ENCODE assay signal across 21 cellular contexts in genomic region chr22:37007666-37008065, GRCh38. TPM values are rescaled to one million over a fixed set of nuclear protein-coding genes. Genes with fewer than 3 reads are reported as not detected.
DNase-seq lines count a peak whose midpoint lies in the region; ATAC-seq and TF ChIP-seq lines count a peak whose summit lies in the region.
"Had no signal": no experiment of that assay in that cellular context is flagged by ENCODE, and none has a peak within 500 bp of the region (broad histone marks: within the 10 kb centered on the region; RNA-seq: fewer than 3 reads in every experiment).

No MANE protein-coding gene starts in this region.

- H3K4me1 ChIP-seq in left ventricle myocardium inferior: peaks cover 41% of the 10 kb centered on the region
- no peaks in the 10 kb centered on the region for H3K4me1 ChIP-seq in GM23248 (ENCODE audit: insufficient read depth)
- H3K4me1 ChIP-seq: SJSA1 had no signal

- H3K4me3 ChIP-seq in left ventricle myocardium inferior: no peak overlapping the region
- no peak overlapping the region for H3K4me3 ChIP-seq in GM23248
- H3K4me3 ChIP-seq: A549, GM12878, MG63, SJSA1 had no signal

- no peak overlapping the region for H3K9ac ChIP-seq in GM23248

- ATAC-seq in HG02571 (IDR thresholded peaks at IDR 0.05; ENCODE audit: unreplicated experiment) (no peak), GM21825 (IDR thresholded peaks at IDR 0.05; ENCODE audit: unreplicated experiment) (no peak)
- ATAC-seq: A549, GM12878 had no signal

- H3F3A ChIP-seq in GM23248 (ENCODE audit: insufficient read depth): no peaks in the 10 kb centered on the region

- DNase-seq in left ventricle myocardium inferior: no peak
- DNase-seq in cardiac septum (ENCODE audit: low spot score): no peak
- peak; percentile 34 for DNase-seq in dermis blood vessel endothelial cell
- DNase-seq in islet precursor cell: peak; percentile 36
- no peak for DNase-seq in activated CD8-positive, alpha-beta memory T cell treated with anti-CD3 and anti-CD28 coated beads, Interleukin-2, amount 50 U/mL, for 4 hours
- no peak for DNase-seq in GM23248
- DNase-seq: Calu3, DMS79, KG1, MG63, NCI-H1105 treated with DMSO at 0.1 percent for 48 hours, NCI-H1930, NCI-H226, NCI-H526 had no signal

- H3K9me2 ChIP-seq in GM23248 (ENCODE audit: insufficient read depth): no peaks in the 10 kb centered on the region

- no peaks in the 10 kb centered on the region for H3K9me3 ChIP-seq in left ventricle myocardium inferior (replicated peaks)
- no peaks in the 10 kb centered on the region for H3K9me3 ChIP-seq in GM23248 (ENCODE audit: low read depth)
- H3K9me3 ChIP-seq: A549 had no signal

- no peak overlapping the region for H2AFZ ChIP-seq in GM23248

- H3K27me3 ChIP-seq in left ventricle myocardium inferior (ENCODE audit: low read depth) (no peaks in the 10 kb centered on the region), GM23248 (replicated peaks; ENCODE audit: insufficient read depth) (peaks cover 28% of the 10 kb centered on the region)
- H3K27me3 ChIP-seq: MG63 had no signal

- WGBS in GM23248 (ENCODE audit: low coverage in 1 of 2, low lambda C conversion rate in 2 of 2, missing lambda C conversion rate in 2 of 2), 2 experiments: 16 to 23% methylated on average over 2 of the region's 2 CpGs

- no peak overlapping the region for H3K4me2 ChIP-seq in GM23248 (ENCODE audit: unreplicated experiment)
- H3K4me2 ChIP-seq: A549 had no signal

- intact Hi-C loops in left ventricle myocardium inferior (cut with micrococcal nuclease) (no loop called here), cardiac septum (cut with DNase I) (no loop called here)

- no peaks in the 10 kb centered on the region for H4K20me1 ChIP-seq in GM23248 (ENCODE audit: insufficient read depth)

- no peaks in the 10 kb centered on the region for H3K79me2 ChIP-seq in GM23248 (ENCODE audit: insufficient read depth)

- no peak for TF ChIP-seq CTCF in left ventricle myocardium inferior (IDR thresholded peaks at IDR 0.05; ENCODE audit: borderline replicate concordance)

- H3K27ac ChIP-seq in left ventricle myocardium inferior (replicated peaks) (peak overlapping the region; percentile 24), GM23248 (no peak overlapping the region)
- H3K27ac ChIP-seq: A549, HL-60, RWPE1, SJSA1 had no signal

- H3K36me3 ChIP-seq in left ventricle myocardium inferior (no peaks in the 10 kb centered on the region), GM23248 (ENCODE audit: low read depth) (no peaks in the 10 kb centered on the region)
- H3K36me3 ChIP-seq: MG63, SJSA1 had no signal

- in situ Hi-C loops in GM23248 (cut with MboI): no loop called here

RNA-seq across cellular contexts. Expression of gene TST, which starts 11.6 kb away (rescaled TPM):
- total RNA-seq in left ventricle myocardium inferior: 39.8 TPM
- total RNA-seq in cardiac septum: 29.7 TPM
- total RNA-seq in dermis blood vessel endothelial cell: 50.4 and 96.0 TPM in 2 replicates
- total RNA-seq in GM23248 (2014; rRNA removed; shearing (Covaris generic)): 44.5 and 46.7 TPM in 2 replicates
- polyA plus RNA-seq in GM23248 (2016; fragmentation: Nextera tagmentation; extraction: Ambion mirVana): 16.9 and 17.2 TPM in 2 replicates

RNA-seq across cellular contexts. Expression of gene MPST, which starts 11.9 kb away (rescaled TPM):
- total RNA-seq in left ventricle myocardium inferior (58.3 TPM), cardiac septum (33.5 TPM), dermis blood vessel endothelial cell (168 and 175 TPM in 2 replicates)
- total RNA-seq in GM23248 (2014; rRNA removed; shearing (Covaris generic)): 68.2 and 72.0 TPM in 2 replicates
- 48.5 and 50.1 TPM in 2 replicates for polyA plus RNA-seq in GM23248 (2016; fragmentation: Nextera tagmentation; extraction: Ambion mirVana)

RNA-seq across cellular contexts. Expression of gene KCTD17, which starts 43.9 kb away (rescaled TPM):
- total RNA-seq in left ventricle myocardium inferior: 14.3 TPM
- 50.2 TPM for total RNA-seq in cardiac septum
- 53.4 and 58.2 TPM in 2 replicates for total RNA-seq in dermis blood vessel endothelial cell
- 54.8 and 59.6 TPM in 2 replicates for total RNA-seq in GM23248 (2014; rRNA removed; shearing (Covaris generic))
- polyA plus RNA-seq in GM23248 (2016; fragmentation: Nextera tagmentation; extraction: Ambion mirVana): 41.6 and 45.7 TPM in 2 replicates

Comparison
In these comparisons a context has a peak if more than half of its experiments do, and no peak if none do; other contexts are left out.
1. DNase-seq: peak in dermis blood vessel endothelial cell (single experiment) and islet precursor cell (single experiment); none in left ventricle myocardium inferior (single experiment), cardiac septum (single experiment), activated CD8-positive, alpha-beta memory T cell treated with anti-CD3 and anti-CD28 coated beads, Interleukin-2, amount 50 U/mL, for 4 hours (single experiment) and GM23248 (single experiment).